29 cellular contexts compared by ENCODE assay signal in genomic region chr7:154759989-154760388, GRCh38.
"Had no signal": no experiment of that assay in that cellular context is flagged by ENCODE, and none has a peak within 500 bp of the region (broad histone marks: within the 10 kb centered on the region; RNA-seq: fewer than 3 reads in every experiment).

No MANE protein-coding gene starts in this region.

- H3K4me3 ChIP-seq: left lung, lower lobe of right lung, ovary, right atrium auricular region, right lobe of liver, smooth muscle cell, tibial nerve, uterus had no signal

- H3K36me3 Mint-ChIP-seq: immature natural killer cell; mesothelial cell of epicardium; naive B cell; natural killer cell; stimulated activated memory B cell treated with anti-CD40 and anti-IgM and Interleukin-4, amounts not matched to agents 10 μg/mL and 1 μg/mL and 100 μg/mL, for 72 hours; type B pancreatic cell had no signal

- H3K27me3 ChIP-seq: left lung, ovary, right atrium auricular region, right lobe of liver, tibial nerve, uterus had no signal

- DNase-seq: hypothalamus; immature natural killer cell; kidney; left colon; left lung; lower lobe of right lung; mammary epithelial cell; mesenchymal stem cell; naive B cell; natural killer cell; nephron progenitor cell; ovary; right lobe of liver; stimulated activated CD4-positive, alpha-beta T cell treated with anti-CD3 and anti-CD28 coated beads, Interleukin-1b, Interleukin-23, amount 100 ng/mL, for 48 hours; stimulated activated CD4-positive, alpha-beta T cell treated with anti-CD3 and anti-CD28 coated beads, Interleukin-2, amount 100 ng/mL, for 48 hours; stimulated activated CD4-positive, alpha-beta T cell treated with anti-CD3 and anti-CD28 coated beads, Interleukin-4, amount 100 ng/mL, for 4 hours; stimulated activated CD8-positive, alpha-beta memory T cell treated with anti-CD3 and anti-CD28 coated beads, Interleukin-4, amount 100 ng/mL, for 48 hours; stimulated activated naive CD4-positive, alpha-beta T cell treated with Interleukin-2 at 50 U/mL for 16 hours; stimulated activated naive CD8-positive, alpha-beta T cell treated with anti-CD3 and anti-CD28 coated beads, Interleukin-15, amount 100 ng/mL, for 72 hours; substantia nigra; uterus had no signal

- H3K36me3 ChIP-seq: left lung, lower lobe of right lung, ovary, right atrium auricular region, right lobe of liver, tibial nerve, uterus had no signal

- H3K4me1 Mint-ChIP-seq: immature natural killer cell; mesothelial cell of epicardium; naive B cell; natural killer cell; nephron progenitor cell; stimulated activated memory B cell treated with anti-CD40 and anti-IgM and Interleukin-4, amounts not matched to agents 10 μg/mL and 1 μg/mL and 100 μg/mL, for 72 hours; stimulated activated naive CD8-positive, alpha-beta T cell treated with anti-CD3 and anti-CD28 coated beads, Interleukin-15, amount 100 ng/mL, for 72 hours had no signal

- H3K27ac ChIP-seq: left lung, lower lobe of right lung, ovary, right atrium auricular region, right lobe of liver, tibial nerve, uterus had no signal

- FAIRE-seq: islet of Langerhans, kidney had no signal

- ATAC-seq: left colon; left lung; lower lobe of right lung; natural killer cell; right lobe of liver; stimulated activated memory B cell treated with anti-CD40 and anti-IgM and Interleukin-4, amounts not matched to agents 10 μg/mL and 1 μg/mL and 100 μg/mL, for 72 hours; stimulated activated naive CD8-positive, alpha-beta T cell treated with anti-CD3 and anti-CD28 coated beads, Interleukin-15, amount 100 ng/mL, for 72 hours had no signal

- H3K4me2 ChIP-seq: smooth muscle cell had no signal

- H3K9me3 ChIP-seq: left lung, lower lobe of right lung, ovary, right atrium auricular region, right lobe of liver, uterus had no signal

- H3K9me3 Mint-ChIP-seq: mesothelial cell of epicardium; natural killer cell; nephron progenitor cell; stimulated activated memory B cell treated with anti-CD40 and anti-IgM and Interleukin-4, amounts not matched to agents 10 μg/mL and 1 μg/mL and 100 μg/mL, for 72 hours; stimulated activated naive CD8-positive, alpha-beta T cell treated with anti-CD3 and anti-CD28 coated beads, Interleukin-15, amount 100 ng/mL, for 72 hours; type B pancreatic cell had no signal

- H3K4me3 Mint-ChIP-seq: immature natural killer cell; mesothelial cell of epicardium; naive B cell; natural killer cell; nephron progenitor cell; stimulated activated memory B cell treated with anti-CD40 and anti-IgM and Interleukin-4, amounts not matched to agents 10 μg/mL and 1 μg/mL and 100 μg/mL, for 72 hours; stimulated activated naive CD8-positive, alpha-beta T cell treated with anti-CD3 and anti-CD28 coated beads, Interleukin-15, amount 100 ng/mL, for 72 hours; type B pancreatic cell had no signal

- H3K27ac Mint-ChIP-seq: immature natural killer cell; mesothelial cell of epicardium; naive B cell; natural killer cell; nephron progenitor cell; progenitor cell of endocrine pancreas; stimulated activated memory B cell treated with anti-CD40 and anti-IgM and Interleukin-4, amounts not matched to agents 10 μg/mL and 1 μg/mL and 100 μg/mL, for 72 hours; stimulated activated naive CD8-positive, alpha-beta T cell treated with anti-CD3 and anti-CD28 coated beads, Interleukin-15, amount 100 ng/mL, for 72 hours; type B pancreatic cell had no signal

- H3K4me1 ChIP-seq: left lung, lower lobe of right lung, right atrium auricular region, right lobe of liver, tibial nerve, uterus had no signal

- H3K27me3 Mint-ChIP-seq: naive B cell; stimulated activated memory B cell treated with anti-CD40 and anti-IgM and Interleukin-4, amounts not matched to agents 10 μg/mL and 1 μg/mL and 100 μg/mL, for 72 hours; stimulated activated naive CD8-positive, alpha-beta T cell treated with anti-CD3 and anti-CD28 coated beads, Interleukin-15, amount 100 ng/mL, for 72 hours had no signal
